Comparison of ENCODE assay signal across 19 cellular contexts in genomic region chr18:27803957-27804356, GRCh38.
DNase-seq lines count a peak whose midpoint lies in the region; ATAC-seq and TF ChIP-seq lines count a peak whose summit lies in the region.
"Had no signal": no experiment of that assay in that cellular context is flagged by ENCODE, and none has a peak within 500 bp of the region (broad histone marks: within the 10 kb centered on the region; RNA-seq: fewer than 3 reads in every experiment).

No MANE protein-coding gene starts in this region.

- ATAC-seq in RWPE2 (ENCODE audit: low read depth) (peak; percentile 46; the same call in 1 of the 3 replicates), foreskin keratinocyte (peak; percentile 92), GM21515 (IDR thresholded peaks at IDR 0.05; ENCODE audit: unreplicated experiment) (no peak), HG03457 (IDR thresholded peaks at IDR 0.05; ENCODE audit: unreplicated experiment) (no peak)
- ATAC-seq: GM12878 had no signal

- no peaks in the 10 kb centered on the region for H3K36me3 ChIP-seq in RWPE2 (ENCODE audit: low read depth)

- H3K27ac ChIP-seq in RWPE2 (ENCODE audit: poor library complexity, severe bottlenecking) (no peak overlapping the region), foreskin keratinocyte (no peak overlapping the region)
- H3K27ac ChIP-seq: C4-2B had no signal

- DNase-seq in EH (ENCODE audit: low read depth) = peak; percentile 59
- DNase-seq in HCEC 1CT = peak; percentile 38
- no peak for DNase-seq in RWPE2 (ENCODE audit: low spot score)
- DNase-seq in foreskin keratinocyte = peak; percentile 13 to 30
- no peak for DNase-seq in activated T-cell treated with anti-CD3 and anti-CD28 coated beads, Interleukin-2, amount 50 U/mL, for 48 hours
- DNase-seq in epidermal melanocyte (ENCODE audit: insufficient read length, low spot score) = no peak
- DNase-seq: DMS79, GDM1, NCI-H1105 treated with DMSO at 0.1 percent for 48 hours, NCI-H1694 treated with DMSO at 0.1 percent for 48 hours, NCI-H226, NCI-H524, NCI-H82, OCI-M1, RPMI8226 had no signal

- no peak for TF ChIP-seq CTCF in RWPE2 (IDR thresholded peaks at IDR 0.05; ENCODE audit: poor library complexity, severe bottlenecking)
- no peak for TF ChIP-seq CTCF in foreskin keratinocyte (conservative IDR thresholded peaks at IDR 0.05)

- H3K4me1 ChIP-seq in RWPE2 (ENCODE audit: insufficient read depth, poor library complexity, severe bottlenecking) (no peaks in the 10 kb centered on the region), foreskin keratinocyte (no peaks in the 10 kb centered on the region)

- H3K4me3 ChIP-seq in RWPE2 (ENCODE audit: severe bottlenecking) = no peak overlapping the region
- H3K4me3 ChIP-seq: GM12878 had no signal

- no peaks in the 10 kb centered on the region for H3K9me3 ChIP-seq in RWPE2 (ENCODE audit: severe bottlenecking)

- H3K27me3 ChIP-seq in RWPE2 (ENCODE audit: insufficient read depth, poor library complexity, severe bottlenecking) (no peaks in the 10 kb centered on the region), foreskin keratinocyte (no peaks in the 10 kb centered on the region)

Comparison
In these comparisons a context has a peak if more than half of its experiments do, and no peak if none do; other contexts are left out.
1. DNase-seq: peak in EH (single experiment), HCEC 1CT (single experiment) and foreskin keratinocyte (2 of 2); none in RWPE2 (single experiment), activated T-cell treated with anti-CD3 and anti-CD28 coated beads, Interleukin-2, amount 50 U/mL, for 48 hours (0 of 2) and epidermal melanocyte (single experiment).
2. ATAC-seq: peak in RWPE2 (single experiment) and foreskin keratinocyte (single experiment); none in GM21515 (single experiment) and HG03457 (single experiment).